ENCODE assay signal across 2 cellular contexts in genomic region chr9:131500939-131501541, GRCh38.
TF ChIP-seq lines count a peak whose summit lies in the region.

No MANE protein-coding gene starts in this region.

TF ChIP-seq in HCT116, 20 proteins besides CTCF, POLR2A, EP300 and RAD21:
- TF ChIP-seq JUND (IDR thresholded peaks at IDR 0.05) (0 out of 2 replicates have a peak, but pooled peaks have one; percentile 17), TCF7L2 (IDR thresholded peaks at IDR 0.05; ENCODE audit: borderline replicate concordance, extremely low read depth, insufficient read depth, insufficient read length) (no peak)

TF ChIP-seq in GM12878, 131 proteins besides CTCF, POLR2A, EP300 and RAD21:
- TF ChIP-seq SUPT20H (IDR thresholded peaks at IDR 0.05; ENCODE audit: borderline replicate concordance, control insufficient read depth, low read depth, low read length) (no peak), PML (IDR thresholded peaks at IDR 0.05; ENCODE audit: low read length) (peak; percentile 38; the same call in 1 of the 2 replicates)
